In genomic region chr17:43546317-43547188, GRCh38 we compare ENCODE assay signal across 1 cellular context.
TF ChIP-seq lines count a peak whose summit lies in the region.

Gene ETV4 (minus strand): TSS chr17:43546340. CDS start chr17:43545617, 723 bp downstream.

TF ChIP-seq in HepG2, 621 proteins besides CTCF, POLR2A, EP300 and RAD21 (continued from another document and continues in another):
- TF ChIP-seq HDAC6 (IDR thresholded peaks at IDR 0.05; ENCODE audit: low read depth, low read length) (no peak), NR1H2 (CRISPR knock-in tag; IDR thresholded peaks at IDR 0.05; ENCODE audit: borderline replicate concordance, low read depth) (no peak), ZNF792 (CRISPR knock-in tag; IDR thresholded peaks at IDR 0.05) (peak; percentile 46), TERF1 (CRISPR knock-in tag; IDR thresholded peaks at IDR 0.05) (0 out of 2 replicates have a peak, but pooled peaks have one; percentile 13), ZNF558 (CRISPR knock-in tag; IDR thresholded peaks at IDR 0.05; ENCODE audit: borderline replicate concordance) (0 out of 2 replicates have a peak, but pooled peaks have one; percentile 20), ZNF260 (CRISPR knock-in tag; IDR thresholded peaks at IDR 0.05; ENCODE audit: borderline replicate concordance, low read depth) (no peak), ZNF616 (CRISPR knock-in tag; IDR thresholded peaks at IDR 0.05; ENCODE audit: low read depth) (no peak), ZFP36L1 (CRISPR knock-in tag; IDR thresholded peaks at IDR 0.05) (no peak), CSRNP1 (CRISPR knock-in tag; IDR thresholded peaks at IDR 0.05) (peak; percentile 11; the same call in 1 of the 2 replicates), ZNF30 (CRISPR knock-in tag; IDR thresholded peaks at IDR 0.05) (0 out of 2 replicates have a peak, but pooled peaks have one; percentile 45), ZNF703 (CRISPR knock-in tag; IDR thresholded peaks at IDR 0.05; ENCODE audit: borderline replicate concordance) (no peak), ZNF841 (CRISPR knock-in tag; IDR thresholded peaks at IDR 0.05; ENCODE audit: borderline replicate concordance) (peak; percentile 43; the same call in 1 of the 2 replicates), TCF7 (IDR thresholded peaks at IDR 0.05; ENCODE audit: low read depth) (0 out of 2 replicates have a peak, but pooled peaks have one; percentile 26), REL (CRISPR knock-in tag; conservative IDR thresholded peaks at IDR 0.05) (no peak), ZNF639 (CRISPR knock-in tag; conservative IDR thresholded peaks at IDR 0.05) (no peak), HMGXB4 (CRISPR knock-in tag; IDR thresholded peaks at IDR 0.05; ENCODE audit: borderline replicate concordance in 1 of 2, low read depth in 1 of 2) (peak in 1 of 2 experiments; percentile 13; a peak in 1 of 4 replicates), ZBTB8A (CRISPR knock-in tag; IDR thresholded peaks at IDR 0.05; ENCODE audit: borderline replicate concordance, low read depth) (0 out of 2 replicates have a peak, but pooled peaks have one; percentile 26), ZFAT (CRISPR knock-in tag; conservative IDR thresholded peaks at IDR 0.05) (no peak), ZKSCAN5 (CRISPR knock-in tag; IDR thresholded peaks at IDR 0.05) (peak; percentile 51; the same call in 1 of the 2 replicates), GPBP1L1 (CRISPR knock-in tag; IDR thresholded peaks at IDR 0.05) (no peak), RFXANK (CRISPR knock-in tag; IDR thresholded peaks at IDR 0.05) (peak; percentile 56; the same call in 1 of the 2 replicates), ZKSCAN1 (IDR thresholded peaks at IDR 0.05; ENCODE audit: low read length) (no peak), ZNF576 (CRISPR knock-in tag; IDR thresholded peaks at IDR 0.05) (0 out of 2 replicates have a peak, but pooled peaks have one; percentile 9), MYC (CRISPR knock-in tag; IDR thresholded peaks at IDR 0.05; ENCODE audit: borderline replicate concordance) (peak; percentile 61; the same call in 1 of the 2 replicates), ZBTB40 (IDR thresholded peaks at IDR 0.05) (no peak), ZBTB40 (CRISPR knock-in tag; IDR thresholded peaks at IDR 0.05) (no peak), PATZ1 (CRISPR knock-in tag; IDR thresholded peaks at IDR 0.05) (peak; percentile 86; the same call in 1 of the 2 replicates), SP4 (CRISPR knock-in tag; IDR thresholded peaks at IDR 0.05) (peak; percentile 15; the same call in 1 of the 2 replicates), ZNF510 (CRISPR knock-in tag; IDR thresholded peaks at IDR 0.05; ENCODE audit: low read depth) (no peak; the same call in 1 of the 2 replicates), KMT2A (CRISPR knock-in tag; IDR thresholded peaks at IDR 0.05) (no peak), TEAD2 (CRISPR knock-in tag; IDR thresholded peaks at IDR 0.05) (no peak), PRDM15 (CRISPR knock-in tag; IDR thresholded peaks at IDR 0.05) (no peak), MIER2 (CRISPR knock-in tag; IDR thresholded peaks at IDR 0.05) (no peak)
